ENCODE assay signal across 8 cellular contexts in the genomic region with DNA sequence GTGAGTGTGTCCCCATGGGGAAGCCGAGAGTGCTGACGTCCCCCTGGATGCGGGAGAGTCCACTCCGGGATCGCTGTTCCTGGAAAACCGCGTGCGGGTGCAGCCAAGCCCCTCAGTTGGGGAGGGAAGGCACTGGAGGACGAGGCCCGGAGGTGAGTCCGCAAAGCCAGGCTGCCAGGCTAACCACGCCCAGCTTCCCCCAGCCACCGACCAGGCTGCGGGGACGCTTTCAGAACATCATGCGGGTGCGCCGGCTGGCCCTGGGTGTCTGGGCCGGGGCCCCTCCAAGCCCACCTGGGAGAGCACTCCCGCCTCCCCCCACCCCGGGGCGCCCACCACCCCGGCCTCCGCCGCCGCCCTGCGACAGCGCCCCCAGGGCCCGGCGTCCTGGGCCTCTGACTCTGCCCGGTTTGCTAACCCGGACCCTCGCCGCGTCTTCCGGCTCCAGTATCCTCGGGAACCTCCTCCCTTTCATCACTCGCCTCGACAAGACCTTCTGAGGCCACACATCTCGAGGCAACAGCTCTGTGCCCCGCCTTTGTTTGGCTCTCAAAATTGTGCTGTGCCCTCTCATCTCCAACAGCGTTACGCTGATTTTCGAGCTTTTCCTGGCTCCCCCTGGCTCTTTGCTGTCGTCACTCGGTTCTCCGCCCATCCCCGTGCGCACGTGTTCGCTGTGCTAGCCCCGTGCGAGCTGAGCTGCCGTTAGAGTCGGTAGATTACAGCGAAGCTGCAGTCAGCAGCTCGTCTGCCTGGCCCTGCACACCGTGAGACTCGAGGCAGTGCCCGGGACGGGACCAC. TPM values are rescaled to one million over a fixed set of nuclear protein-coding genes. Genes with fewer than 3 reads are reported as not detected.
DNase-seq lines count a peak whose midpoint lies in the region; ATAC-seq and TF ChIP-seq lines count a peak whose summit lies in the region.

No MANE protein-coding gene starts in this region.

- POLR2A ChIA-PET in naive thymus-derived CD8-positive, alpha-beta T cell (lab: Charles Lee), result interaction anchor here (0.8 to 1.0 kb wide), 2 partner anchors 58 to 243 kb away, joined by 3 to 5 read pairs; a partner anchor contains a TSS

- peaks cover 35% of the 10 kb centered on the region for H3K27me3 Mint-ChIP-seq in activated CD8-positive, alpha-beta memory T cell treated with anti-CD3 and anti-CD28 coated beads, Interleukin-2, amount 10 ng/mL, durations not matched to agents 7 days and 5 days
- H3K27me3 Mint-ChIP-seq in endodermal cell (ENCODE audit: insufficient read depth), result peaks cover 55% of the 10 kb centered on the region
- H3K27me3 Mint-ChIP-seq in naive thymus-derived CD8-positive, alpha-beta T cell, result peaks cover 0 to 12% (median 0%) of the 10 kb centered on the region in 5 donors

- H3K4me3 ChIP-seq in GM23248 (peak overlapping the region; percentile 61), endodermal cell (ENCODE audit: low read length) (no peak overlapping the region), hepatocyte (no peak overlapping the region), Karpas-422 (ENCODE audit: low read length) (no peak overlapping the region)

- H3K27me3 ChIP-seq in GM23248 (replicated peaks; ENCODE audit: insufficient read depth), result peaks cover 21% of the 10 kb centered on the region; the same call in 1 of the 2 replicates
- H3K27me3 ChIP-seq in endodermal cell (ENCODE audit: control insufficient read depth, insufficient read depth, low read length, poor library complexity, severe bottlenecking), result peaks cover 64% of the 10 kb centered on the region
- H3K27me3 ChIP-seq in hepatocyte, result no peaks in the 10 kb centered on the region
- no peaks in the 10 kb centered on the region for H3K27me3 ChIP-seq in Karpas-422 (ENCODE audit: low read length)

- H3K9me3 ChIP-seq in GM23248 (ENCODE audit: low read depth) (no peaks in the 10 kb centered on the region), endodermal cell (ENCODE audit: control insufficient read depth, low read length) (no peaks in the 10 kb centered on the region), hepatocyte (ENCODE audit: low read depth) (no peaks in the 10 kb centered on the region), Karpas-422 (ENCODE audit: low read length) (no peaks in the 10 kb centered on the region)

- in situ Hi-C loops in GM23248 (cut with MboI), result no loop called here

- H3K27ac Mint-ChIP-seq in activated CD8-positive, alpha-beta memory T cell treated with anti-CD3 and anti-CD28 coated beads, Interleukin-2, amount 10 ng/mL, durations not matched to agents 7 days and 5 days, result no peak overlapping the region
- H3K27ac Mint-ChIP-seq in endodermal cell, result no peak overlapping the region
- peak overlapping the region in 9 of 10 donors; percentile 90 to 98 (median 94) for H3K27ac Mint-ChIP-seq in naive thymus-derived CD8-positive, alpha-beta T cell

- DNase-seq in GM23248, result peak; percentile 82
- peak; percentile 54 for DNase-seq in activated CD8-positive, alpha-beta memory T cell treated with anti-CD3 and anti-CD28 coated beads, Interleukin-2, amount 10 ng/mL, durations not matched to agents 7 days and 5 days
- DNase-seq in endodermal cell, result peak; percentile 64
- DNase-seq in naive thymus-derived CD8-positive, alpha-beta T cell, result peak; percentile 20 to 85 (median 72)
- peak; percentile 50 to 77 (median 67) for DNase-seq in stimulated activated naive CD4-positive, alpha-beta T cell (lab: John Stamatoyannopoulos, UW)
- no peak for DNase-seq in hepatocyte (ENCODE audit: low spot score)
- no peak for DNase-seq in Karpas-422
- no peak for DNase-seq in AML-193 (lab: John Stamatoyannopoulos, UW)

- H3K27ac ChIP-seq in GM23248, result no peak overlapping the region
- H3K27ac ChIP-seq in endodermal cell (ENCODE audit: low read depth, low read length), result no peak overlapping the region
- no peak overlapping the region for H3K27ac ChIP-seq in hepatocyte
- H3K27ac ChIP-seq in Karpas-422 (ENCODE audit: low read length), result no peak overlapping the region

- no peaks in the 10 kb centered on the region for H3K36me3 ChIP-seq in GM23248 (ENCODE audit: low read depth)
- H3K36me3 ChIP-seq in endodermal cell (ENCODE audit: control insufficient read depth, insufficient read depth, low read length), result no peaks in the 10 kb centered on the region
- H3K36me3 ChIP-seq in hepatocyte (replicated peaks; ENCODE audit: insufficient read depth, low read depth), result no peaks in the 10 kb centered on the region
- H3K36me3 ChIP-seq in Karpas-422 (ENCODE audit: insufficient read depth, low read length), result no peaks in the 10 kb centered on the region

- TF ChIP-seq CTCF in endodermal cell (conservative IDR thresholded peaks at IDR 0.05) (no peak), hepatocyte (IDR thresholded peaks at IDR 0.05; ENCODE audit: poor library complexity) (no peak)

- H3K4me2 ChIP-seq in GM23248 (ENCODE audit: unreplicated experiment) (peak overlapping the region; percentile 67), hepatocyte (no peak overlapping the region), Karpas-422 (ENCODE audit: low read depth, low read length, poor library complexity, severe bottlenecking) (no peak overlapping the region)

- H3K4me1 ChIP-seq in GM23248 (ENCODE audit: insufficient read depth), result no peaks in the 10 kb centered on the region
- H3K4me1 ChIP-seq in endodermal cell (ENCODE audit: control insufficient read depth, insufficient read depth, low read length), result no peaks in the 10 kb centered on the region
- no peaks in the 10 kb centered on the region for H3K4me1 ChIP-seq in hepatocyte (ENCODE audit: insufficient read depth)
- H3K4me1 ChIP-seq in Karpas-422 (ENCODE audit: low read length), result no peaks in the 10 kb centered on the region

- H3K9me2 ChIP-seq in GM23248 (ENCODE audit: insufficient read depth) (no peaks in the 10 kb centered on the region), hepatocyte (replicated peaks; ENCODE audit: insufficient read depth) (no peaks in the 10 kb centered on the region), Karpas-422 (replicated peaks; ENCODE audit: insufficient read depth, low read length) (no peaks in the 10 kb centered on the region)

- no peaks in the 10 kb centered on the region for H3K79me2 ChIP-seq in GM23248 (ENCODE audit: insufficient read depth)
- no peaks in the 10 kb centered on the region for H3K79me2 ChIP-seq in hepatocyte
- H3K79me2 ChIP-seq in Karpas-422 (ENCODE audit: low read length), result no peaks in the 10 kb centered on the region

- peak overlapping the region; percentile 56 for H3K4me3 Mint-ChIP-seq in activated CD8-positive, alpha-beta memory T cell treated with anti-CD3 and anti-CD28 coated beads, Interleukin-2, amount 10 ng/mL, durations not matched to agents 7 days and 5 days
- peak overlapping the region; percentile 34 for H3K4me3 Mint-ChIP-seq in endodermal cell
- H3K4me3 Mint-ChIP-seq in naive thymus-derived CD8-positive, alpha-beta T cell, result peak overlapping the region; percentile 87 to 98 (median 93)

- no peaks in the 10 kb centered on the region for H3K36me3 Mint-ChIP-seq in activated CD8-positive, alpha-beta memory T cell treated with anti-CD3 and anti-CD28 coated beads, Interleukin-2, amount 10 ng/mL, durations not matched to agents 7 days and 5 days
- no peaks in the 10 kb centered on the region for H3K36me3 Mint-ChIP-seq in endodermal cell (ENCODE audit: low read depth)
- H3K36me3 Mint-ChIP-seq in naive thymus-derived CD8-positive, alpha-beta T cell, result no peaks in the 10 kb centered on the region

- peak; percentile 71 for ATAC-seq in activated CD8-positive, alpha-beta memory T cell treated with anti-CD3 and anti-CD28 coated beads, Interleukin-2, amount 10 ng/mL, durations not matched to agents 7 days and 5 days
- peak; percentile 95 to 96 for ATAC-seq in naive thymus-derived CD8-positive, alpha-beta T cell

- CTCF ChIA-PET in activated CD8-positive, alpha-beta memory T cell treated with anti-CD3 and anti-CD28 coated beads, Interleukin-2, amount 10 ng/mL, durations not matched to agents 7 days and 5 days (lab: Charles Lee), result interaction anchor here (1.2 to 1.3 kb wide), 2 partner anchors 47 to 148 kb away, joined by 4 to 5 read pairs; a partner anchor contains a TSS

- WGBS in GM23248 (ENCODE audit: low coverage in 1 of 2, low lambda C conversion rate in 2 of 2, missing lambda C conversion rate in 2 of 2), 2 experiments, result 3 to 7% methylated on average over 49 to 59 of the region's 61 CpGs
- WGBS in endodermal cell (ENCODE audit: insufficient coverage in 1 of 2, insufficient read length in 1 of 2), 2 experiments, result 46 to 63% methylated on average over 10 to 61 of the region's 61 CpGs
- 76% methylated on average over 44 of the region's 61 CpGs for WGBS in hepatocyte (ENCODE audit: low lambda C conversion rate, missing lambda C conversion rate)

- H3K9me3 Mint-ChIP-seq in activated CD8-positive, alpha-beta memory T cell treated with anti-CD3 and anti-CD28 coated beads, Interleukin-2, amount 10 ng/mL, durations not matched to agents 7 days and 5 days (ENCODE audit: low read depth), result no peaks in the 10 kb centered on the region
- H3K9me3 Mint-ChIP-seq in endodermal cell, result no peaks in the 10 kb centered on the region
- no peaks in the 10 kb centered on the region for H3K9me3 Mint-ChIP-seq in naive thymus-derived CD8-positive, alpha-beta T cell

- peak overlapping the region; percentile 43 for H3K9ac ChIP-seq in GM23248
- H3K9ac ChIP-seq in endodermal cell (ENCODE audit: extremely low read depth, low read length, poor library complexity, severe bottlenecking), result no peak overlapping the region
- no peak overlapping the region for H3K9ac ChIP-seq in Karpas-422 (ENCODE audit: low read length)

- H3F3A ChIP-seq in GM23248 (ENCODE audit: insufficient read depth), result no peaks in the 10 kb centered on the region

- peak overlapping the region; percentile 72 for H2AFZ ChIP-seq in GM23248
- no peak overlapping the region for H2AFZ ChIP-seq in hepatocyte
- H2AFZ ChIP-seq in Karpas-422 (ENCODE audit: low read length), result no peak overlapping the region

- H4K20me1 ChIP-seq in GM23248 (ENCODE audit: insufficient read depth) (no peaks in the 10 kb centered on the region), hepatocyte (ENCODE audit: insufficient read depth, poor library complexity, severe bottlenecking) (no peaks in the 10 kb centered on the region), Karpas-422 (ENCODE audit: insufficient read depth, low read depth, low read length) (no peaks in the 10 kb centered on the region)

- H3K4me1 Mint-ChIP-seq in activated CD8-positive, alpha-beta memory T cell treated with anti-CD3 and anti-CD28 coated beads, Interleukin-2, amount 10 ng/mL, durations not matched to agents 7 days and 5 days, result peaks cover 5% of the 10 kb centered on the region
- peaks cover 4% of the 10 kb centered on the region for H3K4me1 Mint-ChIP-seq in endodermal cell
- H3K4me1 Mint-ChIP-seq in naive thymus-derived CD8-positive, alpha-beta T cell, result peaks cover 4 to 11% (median 7%) of the 10 kb centered on the region in 4 donors

RNA-seq across cellular contexts. Expression of a gene that starts 47.1 kb away (rescaled TPM):
- total RNA-seq in GM23248 (2014; rRNA removed; shearing (Covaris generic)), result 46.4 and 50.4 TPM in 2 replicates
- polyA plus RNA-seq in GM23248 (2016; fragmentation: Nextera tagmentation; extraction: Ambion mirVana) (32.9 and 36.0 TPM in 2 replicates), hepatocyte (87.1 and 92.0 TPM in 2 replicates)
- total RNA-seq in activated CD8-positive, alpha-beta memory T cell treated with anti-CD3 and anti-CD28 coated beads, Interleukin-2, amount 10 ng/mL, durations not matched to agents 7 days and 5 days, result 10 to 100 TPM; 37.6 to 42.0 TPM
- total RNA-seq in endodermal cell (10 to 100 TPM; 77.1 to 93.6 TPM), hepatocyte (58.1 and 80.4 TPM in 2 replicates)
- 49.8 TPM for polyA plus RNA-seq in endodermal cell (2013, experiment 1 of 2)
- 44.7 TPM for polyA plus RNA-seq in endodermal cell (2013, experiment 2 of 2)
- total RNA-seq in naive thymus-derived CD8-positive, alpha-beta T cell, result 100 to 1,000 TPM; 109 to 110 TPM
- polyA plus RNA-seq in naive thymus-derived CD8-positive, alpha-beta T cell, result 10 to 100 TPM; 39.9 to 50.5 (median 44.7) TPM
- total RNA-seq in Karpas-422 (2014; rRNA removed; shearing (Covaris generic); ENCODE audit: low replicate concordance), result 100 and 125 TPM in 2 replicates

Comparison
In these comparisons a context has a peak if more than half of its experiments do, and no peak if none do; other contexts are left out.
1. DNase-seq: peak in GM23248 (single experiment), activated CD8-positive, alpha-beta memory T cell treated with anti-CD3 and anti-CD28 coated beads, Interleukin-2, amount 10 ng/mL, durations not matched to agents 7 days and 5 days (single experiment), endodermal cell (single experiment), naive thymus-derived CD8-positive, alpha-beta T cell (10 of 10) and stimulated activated naive CD4-positive, alpha-beta T cell (6 of 6); none in hepatocyte (single experiment), Karpas-422 (single experiment) and AML-193 (0 of 2).
2. H3K27ac Mint-ChIP-seq: peak in naive thymus-derived CD8-positive, alpha-beta T cell (9 of 10); none in activated CD8-positive, alpha-beta memory T cell treated with anti-CD3 and anti-CD28 coated beads, Interleukin-2, amount 10 ng/mL, durations not matched to agents 7 days and 5 days (single experiment) and endodermal cell (single experiment).
3. H3K4me3 Mint-ChIP-seq: peak in every context shown above with its lines; median percentile 93 in naive thymus-derived CD8-positive, alpha-beta T cell; 56 in activated CD8-positive, alpha-beta memory T cell treated with anti-CD3 and anti-CD28 coated beads, Interleukin-2, amount 10 ng/mL, durations not matched to agents 7 days and 5 days; 34 in endodermal cell.